ENCODE assay signal across 12 cellular contexts in genomic region chr13:74128171-74128767, GRCh38. TPM values are rescaled to one million over a fixed set of nuclear protein-coding genes. Genes with fewer than 3 reads are reported as not detected.
A peak's percentile ranks its signal among the peaks of the same experiment; 100 is the strongest.
DNase-seq lines count a peak whose midpoint lies in the region; ATAC-seq and TF ChIP-seq lines count a peak whose summit lies in the region.
"Had no signal": no experiment of that assay in that cellular context is flagged by ENCODE, and none has a peak within 500 bp of the region (broad histone marks: within the 10 kb centered on the region; RNA-seq: fewer than 3 reads in every experiment).

No MANE protein-coding gene starts in this region.

- no peak for TF ChIP-seq CTCF in heart left ventricle (IDR thresholded peaks at IDR 0.05)
- TF ChIP-seq CTCF in WI38 (IDR thresholded peaks at IDR 0.05; ENCODE audit: low read depth, low read length): no peak
- TF ChIP-seq CTCF in fibroblast of villous mesenchyme (IDR thresholded peaks at IDR 0.05; ENCODE audit: insufficient read depth, low read depth, low read length): no peak

- intact Hi-C loops in heart left ventricle (cut with DNase I): no loop called here
- intact Hi-C loops in left cardiac atrium (cut with DNase I): loop anchor here in 1 of 2 donors (5.0 kb wide), 1 partner anchor 66 kb away; no protein-coding TSS in a partner anchor

- no peak for TF ChIP-seq POLR2A in heart left ventricle (IDR thresholded peaks at IDR 0.05)

- H3K4me3 ChIP-seq in heart left ventricle (no peak overlapping the region), WI38 (ENCODE audit: low read depth, low read length) (peak overlapping the region; percentile 19; the same call in 1 of the 2 replicates), fibroblast of villous mesenchyme (ENCODE audit: low read depth, low read length) (no peak overlapping the region)

- H3K9me3 Mint-ChIP-seq in stimulated activated naive CD8-positive, alpha-beta T cell treated with anti-CD3 and anti-CD28 coated beads, Interleukin-15, Interleukin-2, amounts not matched to agents 100 ng/mL and 50 ng/mL, for 24 hours: no peaks in the 10 kb centered on the region
- H3K9me3 Mint-ChIP-seq: naive B cell had no signal

- peaks cover 3 to 65% (median 43%) of the 10 kb centered on the region in 12 donors for H3K4me1 ChIP-seq in heart left ventricle

- WGBS in heart left ventricle, 4 donors: 46 to 52% (median 49%) methylated on average over 6 of the region's 6 CpGs

- H3K36me3 Mint-ChIP-seq in stimulated activated naive CD8-positive, alpha-beta T cell treated with anti-CD3 and anti-CD28 coated beads, Interleukin-15, Interleukin-2, amounts not matched to agents 100 ng/mL and 50 ng/mL, for 24 hours (ENCODE audit: low read depth): no peaks in the 10 kb centered on the region
- H3K36me3 Mint-ChIP-seq: naive B cell had no signal

- peak overlapping the region; percentile 85 for H3K27ac Mint-ChIP-seq in stimulated activated naive CD8-positive, alpha-beta T cell treated with anti-CD3 and anti-CD28 coated beads, Interleukin-15, Interleukin-2, amounts not matched to agents 100 ng/mL and 50 ng/mL, for 24 hours

- DNase-seq in heart left ventricle: no peak
- DNase-seq in left cardiac atrium: no peak
- DNase-seq in fibroblast of villous mesenchyme (ENCODE audit: low read depth): peak; percentile 16
- DNase-seq in GF-D8 (lab: John Stamatoyannopoulos, UW): no peak
- DNase-seq in SW 1271 (lab: John Stamatoyannopoulos, UW): no peak
- DNase-seq in hippocampal formation (lab: John Stamatoyannopoulos, UW): no peak
- DNase-seq: C1 segment of cervical spinal cord, foreskin keratinocyte, naive B cell, NCI-H187 treated with DMSO at 0.1 percent for 48 hours had no signal

- peak overlapping the region in 10 of 12 donors; percentile 33 to 98 (median 56) for H3K27ac ChIP-seq in heart left ventricle
- H3K27ac ChIP-seq: foreskin keratinocyte had no signal

- H3K4me1 Mint-ChIP-seq in stimulated activated naive CD8-positive, alpha-beta T cell treated with anti-CD3 and anti-CD28 coated beads, Interleukin-15, Interleukin-2, amounts not matched to agents 100 ng/mL and 50 ng/mL, for 24 hours (ENCODE audit: low read depth): peaks cover 86% of the 10 kb centered on the region

- no peaks in the 10 kb centered on the region for H3K9me3 ChIP-seq in heart left ventricle

- H3K27me3 Mint-ChIP-seq in stimulated activated naive CD8-positive, alpha-beta T cell treated with anti-CD3 and anti-CD28 coated beads, Interleukin-15, Interleukin-2, amounts not matched to agents 100 ng/mL and 50 ng/mL, for 24 hours: no peaks in the 10 kb centered on the region
- H3K27me3 Mint-ChIP-seq: naive B cell had no signal

- no peaks in the 10 kb centered on the region for H3K36me3 ChIP-seq in heart left ventricle

- peak overlapping the region; percentile 65 for H3K4me3 Mint-ChIP-seq in stimulated activated naive CD8-positive, alpha-beta T cell treated with anti-CD3 and anti-CD28 coated beads, Interleukin-15, Interleukin-2, amounts not matched to agents 100 ng/mL and 50 ng/mL, for 24 hours

- ATAC-seq in heart left ventricle (no peak), left cardiac atrium (no peak)
- ATAC-seq: foreskin keratinocyte had no signal

- H3K27me3 ChIP-seq in heart left ventricle: peaks cover 0 to 4% (median 0%) of the 10 kb centered on the region in 9 donors
- H3K27me3 ChIP-seq: foreskin keratinocyte had no signal

RNA-seq across cellular contexts. Expression of gene KLF12, which starts 5.9 kb away (rescaled TPM):
- total RNA-seq in heart left ventricle: 10 to 100 TPM; 11.1 to 23.7 (median 17.9) TPM
- 1 to 10 TPM; 2.3 to 3.8 TPM for polyA plus RNA-seq in heart left ventricle
- 10 to 100 TPM; 13.9 to 14.0 TPM for total RNA-seq in left cardiac atrium
- total RNA-seq in fibroblast of villous mesenchyme: 12.6 and 13.0 TPM in 2 replicates
